14 cellular contexts compared by ENCODE assay signal in the genomic region with DNA sequence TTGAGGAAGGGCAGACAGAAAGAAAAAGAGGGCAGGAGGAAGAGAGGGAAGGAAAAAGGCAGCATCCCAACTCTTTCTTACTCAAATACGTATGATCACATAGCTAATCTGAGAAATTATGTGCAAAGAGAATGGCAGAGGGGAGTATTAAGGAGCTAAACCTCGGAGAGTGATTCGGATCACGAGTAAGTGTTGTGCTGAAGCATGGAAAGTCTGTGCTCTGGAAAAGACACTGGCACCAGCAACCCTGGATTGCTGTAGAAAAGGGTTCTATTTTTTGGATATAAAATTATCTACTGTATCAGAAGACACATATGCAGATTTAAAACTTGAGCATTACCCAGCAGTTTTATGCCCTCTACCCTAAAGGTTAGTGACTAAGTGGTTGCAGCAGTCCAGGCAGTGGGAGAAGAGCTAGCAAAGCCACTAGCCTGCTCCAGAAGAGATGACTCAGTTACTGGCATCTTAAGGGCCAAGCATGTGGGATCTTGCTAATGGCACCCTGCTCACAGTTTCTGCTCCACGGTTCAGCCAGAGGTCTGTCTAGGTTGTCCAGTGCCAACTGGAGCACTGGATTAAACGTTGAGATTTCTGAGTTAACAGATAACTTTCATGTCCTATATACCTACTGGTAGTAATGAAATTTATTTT.
DNase-seq lines count a peak whose midpoint lies in the region; ATAC-seq, FAIRE-seq and TF ChIP-seq lines count a peak whose summit lies in the region.
"Had no signal": no experiment of that assay in that cellular context is flagged by ENCODE, and none has a peak within 500 bp of the region (broad histone marks: within the 10 kb centered on the region; RNA-seq: fewer than 3 reads in every experiment).

No MANE protein-coding gene starts in this region.

- H3K27me3 ChIP-seq in K562 (ENCODE audit: control insufficient read depth in 2 of 2, insufficient read depth in 2 of 2, low read length in 2 of 2) = no peaks in the 10 kb centered on the region
- H3K27me3 ChIP-seq in kidney epithelial cell (ENCODE audit: control insufficient read depth, insufficient read depth, low read length) = no peaks in the 10 kb centered on the region

- intact Hi-C loops in K562 (cut with micrococcal nuclease) = no loop called here

- H3K4me1 ChIP-seq in K562 (replicated peaks in 1 of 2; ENCODE audit: control insufficient read depth in 2 of 2, insufficient read depth in 2 of 2, low read length in 2 of 2) = no peaks in the 10 kb centered on the region

- TF ChIP-seq RAD21 in K562 (CRISPR knock-in tag; conservative IDR thresholded peaks at IDR 0.05 in 1 of 2, IDR thresholded peaks at IDR 0.05 in 1 of 2) = no peak

- H4K20me1 ChIP-seq in K562 (replicated peaks; ENCODE audit: control insufficient read depth, insufficient read depth, low read length) = no peaks in the 10 kb centered on the region

- no peaks in the 10 kb centered on the region for H3K79me2 ChIP-seq in K562 (ENCODE audit: control insufficient read depth, insufficient read depth, low read length)

- TF ChIP-seq CTCF in K562 (IDR thresholded peaks at IDR 0.05 in 2 of 3, conservative IDR thresholded peaks at IDR 0.05 in 1 of 3; ENCODE audit: insufficient read depth in 2 of 3, low read depth in 1 of 3, low read length in 3 of 3) (no peak), kidney epithelial cell (IDR thresholded peaks at IDR 0.05; ENCODE audit: insufficient read depth, low read length, poor library complexity, severe bottlenecking) (no peak), GM10266 (IDR thresholded peaks at IDR 0.05; ENCODE audit: control insufficient read depth, insufficient read depth, low read depth, missing control alignments) (no peak)

- no peak for FAIRE-seq in K562 (lab: Jason Lieb, UNC)

- H3K4me2 ChIP-seq in K562 (ENCODE audit: insufficient read depth, low read length) = no peak overlapping the region

- H3K9ac ChIP-seq in K562 (ENCODE audit: insufficient read depth in 1 of 2, low read depth in 2 of 2, low read length in 2 of 2) = no peak overlapping the region

- CTCF ChIA-PET in K562 (lab: Yijun Ruan, JAX; ENCODE audit: low intra/inter-chr PET ratio) = no interaction called here

- no peak overlapping the region for H3K4me3 ChIP-seq in K562
- no peak overlapping the region for H3K4me3 ChIP-seq in kidney epithelial cell (ENCODE audit: low read depth, low read length)

- no peak for ATAC-seq in K562
- no peak for ATAC-seq in GM21717 (IDR thresholded peaks at IDR 0.05; ENCODE audit: unreplicated experiment)
- ATAC-seq: naive thymus-derived CD8-positive, alpha-beta T cell had no signal

- H2AFZ ChIP-seq in K562 (ENCODE audit: low read depth, low read length) = no peak overlapping the region

- H3K9me3 ChIP-seq in K562 (replicated peaks; ENCODE audit: control insufficient read depth, insufficient read depth, low read depth, low read length) = no peaks in the 10 kb centered on the region

- TF ChIP-seq EP300 in K562 (IDR thresholded peaks at IDR 0.05; ENCODE audit: low read length) = no peak

- DNase-seq in A172 (ENCODE audit: low spot score) (peak; percentile 86), HK-2 (ENCODE audit: unreplicated experiment) (peak; percentile 29), K562 (ENCODE audit: extremely low read depth in 1 of 4, low spot score in 3 of 4) (no peak), kidney epithelial cell (ENCODE audit: low read depth) (peak; percentile 41), GM10266 (ENCODE audit: extremely low spot score) (no peak), Kasumi-1 (lab: John Stamatoyannopoulos, UW) (no peak), germinal center (ENCODE audit: low spot score) (no peak)
- DNase-seq: activated CD4-positive, alpha-beta T cell treated with anti-CD3 and anti-CD28 coated beads, Interleukin-2, amount 10 ng/mL, durations not matched to agents 7 days and 5 days; activated effector memory CD4-positive, alpha-beta T cell treated with anti-CD3 and anti-CD28 coated beads, Interleukin-2, amount 50 U/mL, for 16 hours; cortex of kidney; H9; naive thymus-derived CD8-positive, alpha-beta T cell; NCI-H526 treated with DMSO at 0.1 percent for 48 hours had no signal

- in situ Hi-C loops in K562 (cut with MboI) = no loop called here

- no peaks in the 10 kb centered on the region for H3K9me1 ChIP-seq in K562 (ENCODE audit: control insufficient read depth, insufficient read depth, low read length)

- POLR2A ChIA-PET in K562 (lab: Yijun Ruan, JAX) = interaction anchor here (1.0 kb wide), 1 partner anchor 7 kb away, joined by 3 read pairs; no protein-coding TSS in a partner anchor

- H3K36me3 ChIP-seq in K562 (ENCODE audit: control insufficient read depth, insufficient read depth, low read length) (no peaks in the 10 kb centered on the region), kidney epithelial cell (ENCODE audit: control insufficient read depth, insufficient read depth, low read length) (no peaks in the 10 kb centered on the region)

- BruUV-seq in K562 (replicated peaks; lab: Mats Ljungman, UMichigan) = no TSS peak

- no peak for TF ChIP-seq POLR2A in K562 (conservative IDR thresholded peaks at IDR 0.05)

- 8% methylated on average over 6 of the region's 6 CpGs for WGBS in K562 (ENCODE audit: insufficient coverage, low coverage, missing lambda C conversion rate)

- H3K27ac ChIP-seq in K562 (ENCODE audit: extremely low read depth, low read depth, low read length) = no peak overlapping the region

TF ChIP-seq in K562, 482 proteins besides CTCF, POLR2A, EP300 and RAD21:
- TF ChIP-seq ZNF121 (CRISPR knock-in tag; conservative IDR thresholded peaks at IDR 0.05) = 0 out of 2 replicates have a peak, but pooled peaks have one; percentile 11
- TF ChIP-seq, protein P1, sequence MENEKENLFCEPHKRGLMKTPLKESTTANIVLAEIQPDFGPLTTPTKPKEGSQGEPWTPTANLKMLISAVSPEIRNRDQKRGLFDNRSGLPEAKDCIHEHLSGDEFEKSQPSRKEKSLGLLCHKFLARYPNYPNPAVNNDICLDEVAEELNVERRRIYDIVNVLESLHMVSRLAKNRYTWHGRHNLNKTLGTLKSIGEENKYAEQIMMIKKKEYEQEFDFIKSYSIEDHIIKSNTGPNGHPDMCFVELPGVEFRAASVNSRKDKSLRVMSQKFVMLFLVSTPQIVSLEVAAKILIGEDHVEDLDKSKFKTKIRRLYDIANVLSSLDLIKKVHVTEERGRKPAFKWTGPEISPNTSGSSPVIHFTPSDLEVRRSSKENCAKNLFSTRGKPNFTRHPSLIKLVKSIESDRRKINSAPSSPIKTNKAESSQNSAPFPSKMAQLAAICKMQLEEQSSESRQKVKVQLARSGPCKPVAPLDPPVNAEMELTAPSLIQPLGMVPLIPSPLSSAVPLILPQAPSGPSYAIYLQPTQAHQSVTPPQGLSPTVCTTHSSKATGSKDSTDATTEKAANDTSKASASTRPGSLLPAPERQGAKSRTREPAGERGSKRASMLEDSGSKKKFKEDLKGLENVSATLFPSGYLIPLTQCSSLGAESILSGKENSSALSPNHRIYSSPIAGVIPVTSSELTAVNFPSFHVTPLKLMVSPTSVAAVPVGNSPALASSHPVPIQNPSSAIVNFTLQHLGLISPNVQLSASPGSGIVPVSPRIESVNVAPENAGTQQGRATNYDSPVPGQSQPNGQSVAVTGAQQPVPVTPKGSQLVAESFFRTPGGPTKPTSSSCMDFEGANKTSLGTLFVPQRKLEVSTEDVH (IDR thresholded peaks at IDR 0.05; ENCODE audit: low read depth, partially characterized antibody) = no peak

Comparison
In these comparisons a context has a peak if more than half of its experiments do, and no peak if none do; other contexts are left out.
1. DNase-seq: peak in A172 (single experiment), HK-2 (single experiment) and kidney epithelial cell (single experiment); none in K562 (0 of 4), GM10266 (single experiment), Kasumi-1 (0 of 2) and germinal center (single experiment).